ENCODE assay signal across 17 cellular contexts in the genomic region with DNA sequence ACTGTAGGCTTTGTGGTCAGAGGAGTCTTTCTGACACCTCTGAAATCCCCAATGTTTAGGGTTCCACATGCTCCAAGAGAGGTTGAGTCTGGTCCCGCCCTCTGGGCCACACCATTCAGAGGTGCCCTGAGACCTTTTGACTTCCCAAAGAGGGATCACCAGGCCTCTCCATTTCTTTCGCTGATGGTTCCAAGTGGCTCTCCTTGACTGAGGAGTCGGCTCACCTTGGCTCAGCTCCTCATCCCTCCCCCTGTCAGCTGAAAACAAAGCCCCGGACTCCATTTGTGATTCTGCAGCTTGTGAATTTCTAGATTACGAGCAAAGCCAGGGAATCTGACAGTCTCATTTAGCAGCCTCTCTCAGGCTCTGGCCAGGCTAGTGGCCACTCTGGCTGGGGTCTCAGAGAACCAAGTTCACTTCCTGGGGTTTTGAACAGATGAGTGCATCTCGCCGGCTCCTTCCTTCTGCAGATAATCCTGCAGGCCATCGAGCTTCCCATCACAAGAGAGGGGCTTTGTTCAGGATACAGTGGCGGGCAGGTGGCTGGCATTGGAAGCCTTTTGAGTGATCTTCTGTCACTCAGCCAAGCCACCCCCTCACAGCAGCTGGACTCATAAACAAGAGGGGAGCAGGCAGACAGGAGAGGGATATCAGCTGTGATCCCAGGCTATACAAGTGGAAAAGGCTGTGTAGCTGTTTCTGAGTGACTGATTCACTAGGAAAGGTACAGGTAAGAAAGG.
DNase-seq lines count a peak whose midpoint lies in the region; ATAC-seq and TF ChIP-seq lines count a peak whose summit lies in the region.
"Had no signal": no experiment of that assay in that cellular context is flagged by ENCODE, and none has a peak within 500 bp of the region (broad histone marks: within the 10 kb centered on the region; RNA-seq: fewer than 3 reads in every experiment).

No MANE protein-coding gene starts in this region.

- ATAC-seq in GM19035 (IDR thresholded peaks at IDR 0.05; ENCODE audit: unreplicated experiment), result no peak
- ATAC-seq: foreskin keratinocyte, left colon, mucosa of descending colon had no signal

- TF ChIP-seq CTCF in endodermal cell (conservative IDR thresholded peaks at IDR 0.05) (no peak), vagina (IDR thresholded peaks at IDR 0.05) (no peak)

- H3K4me1 Mint-ChIP-seq in endodermal cell, result peaks cover 58% of the 10 kb centered on the region

- H3K9me3 ChIP-seq in endodermal cell (ENCODE audit: control insufficient read depth, low read length) (peaks cover 22% of the 10 kb centered on the region), vagina (no peaks in the 10 kb centered on the region)
- H3K9me3 ChIP-seq: mucosa of descending colon, transverse colon had no signal

- no peak overlapping the region for H3K27ac ChIP-seq in endodermal cell (ENCODE audit: low read depth, low read length)
- no peak overlapping the region for H3K27ac ChIP-seq in vagina
- H3K27ac ChIP-seq: foreskin keratinocyte, skin epidermis, transverse colon had no signal

- H3K36me3 Mint-ChIP-seq in endodermal cell (ENCODE audit: low read depth), result no peaks in the 10 kb centered on the region

- H3K36me3 ChIP-seq in endodermal cell (ENCODE audit: control insufficient read depth, insufficient read depth, low read length), result no peaks in the 10 kb centered on the region
- no peaks in the 10 kb centered on the region for H3K36me3 ChIP-seq in vagina
- H3K36me3 ChIP-seq: transverse colon had no signal

- no peak overlapping the region for H3K27ac Mint-ChIP-seq in endodermal cell
- H3K27ac Mint-ChIP-seq: T-helper 1 cell treated with Interleukin-12 subunit alpha and Interleukin-12 subunit beta and Interleukin-4 antibody, amounts not matched to agents 30 μg/mL and 1 μg/mL, for 36 hours had no signal

- no peak overlapping the region for H3K4me3 ChIP-seq in endodermal cell (ENCODE audit: low read length)
- H3K4me3 ChIP-seq in vagina, result no peak overlapping the region
- H3K4me3 ChIP-seq: mucosa of descending colon, skin epidermis, transverse colon had no signal

- H3K4me1 ChIP-seq in endodermal cell (ENCODE audit: control insufficient read depth, insufficient read depth, low read length) (peaks cover 23% of the 10 kb centered on the region), vagina (no peaks in the 10 kb centered on the region)
- H3K4me1 ChIP-seq: foreskin keratinocyte, transverse colon had no signal

- DNase-seq in SHP77 (lab: John Stamatoyannopoulos, UW), result peak; percentile 38 to 44
- DNase-seq in SHP77 treated with DMSO at 0.1 percent for 48 hours (lab: John Stamatoyannopoulos, UW), result no peak
- peak; percentile 72 for DNase-seq in NCI-H345 (lab: John Stamatoyannopoulos, UW)
- peak; percentile 25 for DNase-seq in endodermal cell
- DNase-seq in vagina (ENCODE audit: extremely low spot score in 2 of 2), result peak; percentile 72 to 87
- DNase-seq in NCI-H1048 (lab: John Stamatoyannopoulos, UW), result no peak
- no peak for DNase-seq in dedifferentiated amniotic fluid mesenchymal stem cell (ENCODE audit: extremely low spot score)
- DNase-seq: activated gamma-delta T cell treated with Interleukin-2 at 50 U/mL for 16 hours, foreskin keratinocyte, GDM1, left colon, mucosa of descending colon, NCI-H187, transverse colon had no signal

- 93 to 94% methylated on average over 4 to 9 of the region's 9 CpGs for WGBS in endodermal cell (ENCODE audit: insufficient coverage in 1 of 2, insufficient read length in 1 of 2), 2 experiments

- no peak for TF ChIP-seq POLR2A in vagina (IDR thresholded peaks at IDR 0.05)

- no peak overlapping the region for H3K4me3 Mint-ChIP-seq in endodermal cell
- H3K4me3 Mint-ChIP-seq: T-helper 1 cell treated with Interleukin-12 subunit alpha and Interleukin-12 subunit beta and Interleukin-4 antibody, amounts not matched to agents 30 μg/mL and 1 μg/mL, for 36 hours had no signal

- H3K27me3 Mint-ChIP-seq in endodermal cell (ENCODE audit: insufficient read depth), result no peaks in the 10 kb centered on the region

- peaks cover 21% of the 10 kb centered on the region for H3K9me3 Mint-ChIP-seq in endodermal cell
- H3K9me3 Mint-ChIP-seq: T-helper 1 cell treated with Interleukin-12 subunit alpha and Interleukin-12 subunit beta and Interleukin-4 antibody, amounts not matched to agents 30 μg/mL and 1 μg/mL, for 36 hours had no signal

- H3K27me3 ChIP-seq in endodermal cell (ENCODE audit: control insufficient read depth, insufficient read depth, low read length, poor library complexity, severe bottlenecking) (no peaks in the 10 kb centered on the region), vagina (no peaks in the 10 kb centered on the region)
- H3K27me3 ChIP-seq: transverse colon had no signal

- no peak overlapping the region for H3K9ac ChIP-seq in endodermal cell (ENCODE audit: extremely low read depth, low read length, poor library complexity, severe bottlenecking)

- intact Hi-C loops in vagina (cut with DNase I), result no loop called here

Comparison
In these comparisons a context has a peak if more than half of its experiments do, and no peak if none do; other contexts are left out.
1. DNase-seq: peak in SHP77 (2 of 2), NCI-H345 (single experiment), endodermal cell (single experiment) and vagina (2 of 2); none in SHP77 treated with DMSO at 0.1 percent for 48 hours (single experiment), NCI-H1048 (single experiment) and dedifferentiated amniotic fluid mesenchymal stem cell (single experiment).